ENCODE assay signal across 8 cellular contexts in genomic region chr1:231240531-231240882, GRCh38. TPM values are rescaled to one million over a fixed set of nuclear protein-coding genes. Genes with fewer than 3 reads are reported as not detected.
A peak's percentile ranks its signal among the peaks of the same experiment; 100 is the strongest.
DNase-seq lines count a peak whose midpoint lies in the region; ATAC-seq and TF ChIP-seq lines count a peak whose summit lies in the region.

No MANE protein-coding gene starts in this region.

- H2AFZ ChIP-seq in SK-N-SH (ENCODE audit: low read depth) = peak overlapping the region; percentile 95
- H2AFZ ChIP-seq in neuronal stem cell (ENCODE audit: low read length) = peak overlapping the region; percentile 94

- H2BK120ac ChIP-seq in neuronal stem cell (ENCODE audit: low read depth, low read length) = no peak overlapping the region

- CTCF ChIA-PET in SK-N-SH (lab: Yijun Ruan, JAX) = no interaction called here

- H3K27ac ChIP-seq in SK-N-SH (ENCODE audit: low read depth in 2 of 2, low read length in 1 of 2) = peak overlapping the region; percentile 75 to 83
- peak overlapping the region; percentile 83 to 90 (median 86) for H3K27ac ChIP-seq in esophagus squamous epithelium
- H3K27ac ChIP-seq in neuronal stem cell (replicated peaks; ENCODE audit: low read length) = no peak overlapping the region

- peak overlapping the region; percentile 86 to 90 for H3K4me3 ChIP-seq in SK-N-SH (ENCODE audit: low read depth in 2 of 2, low read length in 1 of 2)
- H3K4me3 ChIP-seq in esophagus squamous epithelium = peak overlapping the region; percentile 68 to 90 (median 78)
- H3K4me3 ChIP-seq in neuronal stem cell (ENCODE audit: low read length in 2 of 2) = peak overlapping the region; percentile 75 to 94

- H4K91ac ChIP-seq in neuronal stem cell (ENCODE audit: low read depth, low read length, poor library complexity) = no peak overlapping the region

- TF ChIP-seq CTCF in SK-N-SH (IDR thresholded peaks at IDR 0.05) = no peak
- TF ChIP-seq CTCF in esophagus squamous epithelium (IDR thresholded peaks at IDR 0.05) = no peak

- DNase-seq in AG20443 (ENCODE audit: low spot score) (peak; percentile 31), SK-N-SH (no peak), esophagus squamous epithelium (lab: John Stamatoyannopoulos, UW) (no peak), neuronal stem cell (ENCODE audit: low spot score) (no peak), NCI-H187 treated with DMSO at 0.1 percent for 48 hours (lab: John Stamatoyannopoulos, UW) (no peak), dermis blood vessel endothelial cell (no peak), middle frontal gyrus (ENCODE audit: extremely low spot score, low spot score) (no peak)

- H3K9ac ChIP-seq in SK-N-SH (peak overlapping the region; percentile 88), neuronal stem cell (ENCODE audit: low read depth, low read length, poor library complexity) (no peak overlapping the region)

- H2BK15ac ChIP-seq in neuronal stem cell (ENCODE audit: low read length) = no peak overlapping the region

- POLR2A ChIA-PET in SK-N-SH (lab: Yijun Ruan, JAX) = no interaction called here

- H2AK5ac ChIP-seq in neuronal stem cell (ENCODE audit: low read depth, low read length) = no peak overlapping the region

- H3K9me2 ChIP-seq in SK-N-SH = no peaks in the 10 kb centered on the region

- TF ChIP-seq POLR2A in esophagus squamous epithelium (IDR thresholded peaks at IDR 0.05) = no peak

- H3K79me2 ChIP-seq in SK-N-SH (ENCODE audit: insufficient read depth) = peaks cover 58% of the 10 kb centered on the region

- peak overlapping the region; percentile 88 for H3K4me2 ChIP-seq in SK-N-SH
- H3K4me2 ChIP-seq in neuronal stem cell (ENCODE audit: insufficient read depth, low read length, poor library complexity, severe bottlenecking) = peak overlapping the region; percentile 69

- no peak for TF ChIP-seq EP300 in SK-N-SH (IDR thresholded peaks at IDR 0.05; ENCODE audit: borderline replicate concordance in 1 of 2, low read depth in 1 of 2, low read length in 1 of 2)

- peak; percentile 4 for ATAC-seq in GM21619 (IDR thresholded peaks at IDR 0.05; ENCODE audit: unreplicated experiment)

- no peak for TF ChIP-seq RAD21 in SK-N-SH (IDR thresholded peaks at IDR 0.05; ENCODE audit: low read length)

- peaks cover 12 to 29% of the 10 kb centered on the region in 2 experiments for H3K36me3 ChIP-seq in SK-N-SH (replicated peaks in 1 of 2; ENCODE audit: control insufficient read depth in 1 of 2, insufficient read depth in 2 of 2, low read length in 1 of 2)
- peaks cover 0 to 39% (median 0%) of the 10 kb centered on the region in 3 donors for H3K36me3 ChIP-seq in esophagus squamous epithelium
- H3K36me3 ChIP-seq in neuronal stem cell (replicated peaks in 1 of 2; ENCODE audit: control insufficient read depth in 2 of 2, insufficient read depth in 2 of 2, low read length in 2 of 2) = peaks cover 10 to 39% of the 10 kb centered on the region in 2 donors

- H3K27me3 ChIP-seq in SK-N-SH (ENCODE audit: insufficient read depth) (no peaks in the 10 kb centered on the region), esophagus squamous epithelium (no peaks in the 10 kb centered on the region), neuronal stem cell (ENCODE audit: control insufficient read depth in 3 of 3, insufficient read depth in 3 of 3, low read depth in 1 of 3, low read length in 3 of 3) (no peaks in the 10 kb centered on the region)

- H4K8ac ChIP-seq in neuronal stem cell (ENCODE audit: low read depth, low read length) = no peak overlapping the region

- H3K18ac ChIP-seq in neuronal stem cell (ENCODE audit: low read length) = no peak overlapping the region

- no peak overlapping the region for H3K4ac ChIP-seq in neuronal stem cell (ENCODE audit: low read length)

- H3K9me3 ChIP-seq in SK-N-SH (no peaks in the 10 kb centered on the region), esophagus squamous epithelium (no peaks in the 10 kb centered on the region), neuronal stem cell (replicated peaks in 1 of 2; ENCODE audit: control insufficient read depth in 2 of 2, insufficient read depth in 1 of 2, low read depth in 1 of 2, low read length in 2 of 2) (no peaks in the 10 kb centered on the region)

- intact Hi-C loops in esophagus squamous epithelium (cut with DNase I) = no loop called here

- no peak overlapping the region for H3K23ac ChIP-seq in neuronal stem cell (ENCODE audit: low read depth, low read length, poor library complexity)

- no peaks in the 10 kb centered on the region for H3F3A ChIP-seq in SK-N-SH (replicated peaks; ENCODE audit: insufficient read depth)

- WGBS in SK-N-SH (ENCODE audit: low lambda C conversion rate) = 0% methylated on average over 13 of the region's 13 CpGs
- WGBS in esophagus squamous epithelium, 2 donors = 1% methylated on average over 13 of the region's 13 CpGs
- no CpG with 5 or more reads among the region's 13 CpGs for WGBS in neuronal stem cell (ENCODE audit: extremely low coverage in 2 of 2, insufficient read length in 2 of 2, insufficient replicate concordance in 1 of 2), 2 donors

- H3K14ac ChIP-seq in neuronal stem cell (ENCODE audit: low read length) = peak overlapping the region; percentile 47

- H3K79me1 ChIP-seq in neuronal stem cell (ENCODE audit: low read depth, low read length) = peaks cover 3% of the 10 kb centered on the region

- peaks cover 3% of the 10 kb centered on the region; the same call in 1 of the 2 replicates for H4K20me1 ChIP-seq in SK-N-SH (ENCODE audit: insufficient read depth)

- peaks cover 13 to 17% of the 10 kb centered on the region in 2 experiments for H3K4me1 ChIP-seq in SK-N-SH (ENCODE audit: control insufficient read depth in 1 of 2, insufficient read depth in 2 of 2, low read depth in 1 of 2, low read length in 1 of 2)
- peaks cover 4 to 60% (median 19%) of the 10 kb centered on the region in 3 donors for H3K4me1 ChIP-seq in esophagus squamous epithelium
- H3K4me1 ChIP-seq in neuronal stem cell (ENCODE audit: control insufficient read depth in 2 of 2, insufficient read depth in 1 of 2, low read depth in 1 of 2, low read length in 2 of 2) = peaks cover 3 to 7% of the 10 kb centered on the region in 2 donors

- H2BK12ac ChIP-seq in neuronal stem cell (ENCODE audit: low read length) = no peak overlapping the region

- no peak overlapping the region for H2BK5ac ChIP-seq in neuronal stem cell (ENCODE audit: low read length)

TF ChIP-seq in SK-N-SH, 30 proteins besides CTCF, POLR2A, EP300 and RAD21:
- TF ChIP-seq RCOR1 (IDR thresholded peaks at IDR 0.05; ENCODE audit: low read length) = no peak
TF ChIP-seq in SK-N-SH: peak in this region for 0.

RNA-seq across cellular contexts. Expression of gene GNPAT, which starts 0.5 kb away (rescaled TPM):
- polyA plus RNA-seq in SK-N-SH (2012; rRNA removed) = 14.7 and 18.9 TPM in 2 replicates
- polyA plus RNA-seq in SK-N-SH (2012; cell fraction: cytosol; rRNA removed) = 20.2 and 21.8 TPM in 2 replicates
- polyA plus RNA-seq in SK-N-SH (2012; cell fraction: nucleus; rRNA removed) = 10.6 and 23.2 TPM in 2 replicates
- total RNA-seq in esophagus squamous epithelium (10 to 100 TPM; 14.9 to 44.0 (median 25.2) TPM), dermis blood vessel endothelial cell (51.7 and 69.0 TPM in 2 replicates)
- polyA plus RNA-seq in neuronal stem cell (2013, experiment 1 of 2) = 68.5 TPM
- polyA plus RNA-seq in neuronal stem cell (2013, experiment 2 of 2) = 70.8 TPM
